In genomic region chr2:40758778-40759177, GRCh38 we compare ENCODE assay signal across 19 cellular contexts.
DNase-seq lines count a peak whose midpoint lies in the region; ATAC-seq, FAIRE-seq and TF ChIP-seq lines count a peak whose summit lies in the region.
"Had no signal": no experiment of that assay in that cellular context is flagged by ENCODE, and none has a peak within 500 bp of the region (broad histone marks: within the 10 kb centered on the region; RNA-seq: fewer than 3 reads in every experiment).

No MANE protein-coding gene starts in this region.

- no peaks in the 10 kb centered on the region for H3K36me3 ChIP-seq in uterus
- H3K36me3 ChIP-seq: gastrocnemius medialis, Peyer's patch had no signal

- H3K4me1 ChIP-seq in uterus = no peaks in the 10 kb centered on the region
- H3K4me1 ChIP-seq: gastrocnemius medialis, Peyer's patch had no signal

- H3K27me3 ChIP-seq in uterus = no peaks in the 10 kb centered on the region
- H3K27me3 ChIP-seq: gastrocnemius medialis, Peyer's patch had no signal

- FAIRE-seq in endometrium (lab: Jason Lieb, UNC) = peak; percentile 62
- FAIRE-seq: bronchial epithelial cell, HepG2 had no signal

- peak; percentile 52 for ATAC-seq in left ventricle myocardium superior
- no peak for ATAC-seq in GM21526 (IDR thresholded peaks at IDR 0.05; ENCODE audit: low FRiP score, unreplicated experiment)
- no peak for ATAC-seq in GM18861 (IDR thresholded peaks at IDR 0.05; ENCODE audit: unreplicated experiment)
- ATAC-seq: activated CD4-positive, alpha-beta T cell treated with anti-CD3 and anti-CD28 coated beads for 36 hours; gastrocnemius medialis; HepG2 had no signal

- no peak for TF ChIP-seq CTCF in uterus (IDR thresholded peaks at IDR 0.05)

- TF ChIP-seq POLR2A in uterus (IDR thresholded peaks at IDR 0.05) = no peak

- peak overlapping the region; percentile 8 to 20 for H3K27ac ChIP-seq in uterus
- H3K27ac ChIP-seq: gastrocnemius medialis, Peyer's patch had no signal

- intact Hi-C loops in left ventricle myocardium superior (cut with micrococcal nuclease) (no loop called here), cardiac septum (cut with DNase I) (loop anchor here (5.0 to 10.0 kb wide), 2 partner anchors 204 to 246 kb away; no protein-coding TSS in a partner anchor), uterus (cut with DNase I; ENCODE audit: low total_unique reads) (no loop called here)

- no peak overlapping the region for H3K4me3 ChIP-seq in uterus
- H3K4me3 ChIP-seq: gastrocnemius medialis, Peyer's patch had no signal

- no peaks in the 10 kb centered on the region for H3K9me3 ChIP-seq in uterus
- H3K9me3 ChIP-seq: gastrocnemius medialis, Peyer's patch had no signal

- DNase-seq in left ventricle myocardium superior = no peak
- no peak for DNase-seq in cardiac septum (ENCODE audit: low spot score)
- peak; percentile 9 for DNase-seq in NAMALWA (ENCODE audit: low spot score)
- DNase-seq in uterus = no peak
- DNase-seq in UCSD-AML1 (lab: John Stamatoyannopoulos, UW; ENCODE audit: unreplicated experiment) = no peak
- DNase-seq: activated CD4-positive, alpha-beta T cell treated with anti-CD3 and anti-CD28 coated beads for 36 hours; activated naive CD4-positive, alpha-beta T cell treated with anti-CD3 and anti-CD28 coated beads, Interleukin-2, amount 50 U/mL, for 16 hours; effector memory CD4-positive, alpha-beta T cell; gastrocnemius medialis; NCI-H1417 treated with DMSO at 0.1 percent for 48 hours; NCI-H2227 treated with DMSO at 0.1 percent for 48 hours; nucleus accumbens; Peyer's patch; T-helper 1 cell had no signal
